9 cellular contexts compared by ENCODE assay signal in the genomic region with DNA sequence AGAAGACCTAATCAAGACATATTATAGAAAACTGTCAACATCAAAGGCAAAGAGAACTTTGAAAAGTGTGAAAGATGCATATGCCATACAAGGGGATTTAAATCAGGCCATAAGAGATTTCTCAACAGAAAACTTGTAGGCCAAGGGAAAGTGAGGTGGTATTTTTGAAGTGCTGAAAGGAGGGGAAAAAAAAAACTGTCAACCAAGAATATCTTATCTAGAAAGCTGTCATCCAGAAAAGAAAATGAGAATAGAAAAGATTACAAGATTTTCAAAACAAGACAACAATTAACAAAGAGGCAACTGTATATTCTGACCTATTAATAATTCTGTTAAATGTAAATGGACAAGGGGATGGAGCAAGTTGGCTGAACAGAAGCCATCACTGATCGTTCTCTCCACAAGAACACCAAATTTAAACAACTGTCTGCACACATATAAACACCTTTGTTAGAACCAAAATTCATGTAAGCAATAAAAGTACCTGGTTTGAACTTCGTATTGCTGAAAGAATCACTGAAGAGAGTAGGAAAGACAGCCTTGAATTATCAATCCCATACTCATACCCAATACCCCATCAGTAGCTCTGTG.
"Had no signal": no experiment of that assay in that cellular context is flagged by ENCODE, and none has a peak within 500 bp of the region (broad histone marks: within the 10 kb centered on the region; RNA-seq: fewer than 3 reads in every experiment).

No MANE protein-coding gene starts in this region.

- H3K36me3 ChIP-seq: HAP-1 had no signal

- H3K4me1 ChIP-seq: HAP-1 had no signal

- H3K27ac Mint-ChIP-seq: GM23338, H9, HFFc6 had no signal

- H3K9ac ChIP-seq: GM23248 had no signal

- H2AFZ ChIP-seq: GM23248, GM23338 had no signal

- H3K4me3 Mint-ChIP-seq: GM23338, H9, HFFc6 had no signal

- DNase-seq: GM23248, GOT3, H7, H9, HCEC 1CT, HFFc6 had no signal

- ATAC-seq: GM23338, HCT116 had no signal

- H3K27ac ChIP-seq: GM23248 had no signal

- H3K4me2 ChIP-seq: GM23338 had no signal

- H3K4me3 ChIP-seq: GM23248, GM23338, HAP-1 had no signal
